ENCODE assay signal across 18 cellular contexts in the genomic region with DNA sequence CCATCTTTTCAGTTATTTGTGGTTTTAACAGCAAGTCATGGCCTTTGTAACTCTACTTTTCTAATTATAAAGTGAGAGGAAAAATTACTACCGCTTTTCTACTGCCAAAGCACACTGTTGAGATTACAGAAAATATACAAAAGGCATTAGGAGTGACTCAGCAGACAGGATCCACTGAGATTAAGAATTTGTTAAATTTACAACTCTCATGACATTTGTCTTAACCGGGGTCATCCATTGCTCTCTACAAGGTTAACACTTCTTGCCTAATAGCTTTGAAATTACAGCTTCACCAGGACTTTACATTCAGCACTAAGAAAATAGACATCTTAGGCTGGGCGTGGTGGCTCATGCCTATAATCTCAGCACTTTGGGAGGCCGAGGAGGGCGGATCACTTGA.
DNase-seq lines count a peak whose midpoint lies in the region; ATAC-seq and TF ChIP-seq lines count a peak whose summit lies in the region.
"Had no signal": no experiment of that assay in that cellular context is flagged by ENCODE, and none has a peak within 500 bp of the region (broad histone marks: within the 10 kb centered on the region; RNA-seq: fewer than 3 reads in every experiment).

No MANE protein-coding gene starts in this region.

- H3K4me1 ChIP-seq in Loucy (ENCODE audit: insufficient read depth, low read length, poor library complexity, severe bottlenecking): peaks cover 15% of the 10 kb centered on the region
- peaks cover 15% of the 10 kb centered on the region for H3K4me1 ChIP-seq in adipocyte (ENCODE audit: control insufficient read depth, insufficient read depth, low read length)

- H3K9ac ChIP-seq in Loucy (ENCODE audit: low read depth, low read length, poor library complexity, severe bottlenecking): no peak overlapping the region
- H3K9ac ChIP-seq in adipocyte (ENCODE audit: low read length): peak overlapping the region; percentile 23

- H3K27me3 Mint-ChIP-seq in CD14-positive monocyte (ENCODE audit: low read depth in 3 of 3): peaks cover 0 to 2% (median 0%) of the 10 kb centered on the region in 3 donors
- no peaks in the 10 kb centered on the region for H3K27me3 Mint-ChIP-seq in natural killer cell treated with Interleukin-12 subunit alpha and Interleukin-12 subunit beta and Interleukin-15 and Interleukin-18, amount 100 ng/mL, for 72 hours
- H3K27me3 Mint-ChIP-seq: T-cell had no signal

- H3K9me3 ChIP-seq in Loucy (ENCODE audit: insufficient read depth, low read depth, low read length) (no peaks in the 10 kb centered on the region), adipocyte (ENCODE audit: control insufficient read depth, low read length) (no peaks in the 10 kb centered on the region)
- H3K9me3 ChIP-seq: adrenal gland, heart left ventricle, neutrophil, right atrium auricular region had no signal

- H3K9me3 Mint-ChIP-seq in CD14-positive monocyte: no peaks in the 10 kb centered on the region
- no peaks in the 10 kb centered on the region for H3K9me3 Mint-ChIP-seq in natural killer cell treated with Interleukin-12 subunit alpha and Interleukin-12 subunit beta and Interleukin-15 and Interleukin-18, amount 100 ng/mL, for 72 hours
- H3K9me3 Mint-ChIP-seq: T-cell had no signal

- H3K27me3 ChIP-seq in Loucy (ENCODE audit: insufficient read depth, low read length, poor library complexity, severe bottlenecking): no peaks in the 10 kb centered on the region
- H3K27me3 ChIP-seq in adipocyte (replicated peaks; ENCODE audit: control insufficient read depth, insufficient read depth, low read length): no peaks in the 10 kb centered on the region
- H3K27me3 ChIP-seq: adrenal gland, heart left ventricle, neutrophil, right atrium auricular region had no signal

- peak overlapping the region; percentile 40 for H3K4me2 ChIP-seq in Loucy (ENCODE audit: low read depth, low read length, poor library complexity, severe bottlenecking)

- no peak overlapping the region for H3K4me3 Mint-ChIP-seq in CD14-positive monocyte
- H3K4me3 Mint-ChIP-seq in natural killer cell treated with Interleukin-12 subunit alpha and Interleukin-12 subunit beta and Interleukin-15 and Interleukin-18, amount 100 ng/mL, for 72 hours: no peak overlapping the region
- H3K4me3 Mint-ChIP-seq: mesothelial cell of epicardium, T-cell, WTC11 had no signal

- peaks cover 31% of the 10 kb centered on the region for H3K4me1 Mint-ChIP-seq in CD14-positive monocyte
- H3K4me1 Mint-ChIP-seq in natural killer cell treated with Interleukin-12 subunit alpha and Interleukin-12 subunit beta and Interleukin-15 and Interleukin-18, amount 100 ng/mL, for 72 hours (ENCODE audit: low read depth in 2 of 2): no peaks in the 10 kb centered on the region

- H3K27ac Mint-ChIP-seq in CD14-positive monocyte: peak overlapping the region; percentile 40 to 78 (median 70)
- H3K27ac Mint-ChIP-seq in natural killer cell treated with Interleukin-12 subunit alpha and Interleukin-12 subunit beta and Interleukin-15 and Interleukin-18, amount 100 ng/mL, for 72 hours: no peak overlapping the region
- H3K27ac Mint-ChIP-seq: T-cell, WTC11 had no signal

- DNase-seq in CD14-positive monocyte (ENCODE audit: low spot score) (no peak), adipocyte (ENCODE audit: low read depth) (no peak), foreskin fibroblast (peak; percentile 41 to 58), HuH-7 (ENCODE audit: low spot score) (no peak), SW 1271 (lab: John Stamatoyannopoulos, UW) (no peak)
- DNase-seq in natural killer cell treated with Interleukin-12 subunit alpha and Interleukin-12 subunit beta and Interleukin-15 and Interleukin-18, amount 100 ng/mL, for 72 hours (ENCODE audit: low spot score): no peak
- DNase-seq: activated CD8-positive, alpha-beta memory T cell treated with anti-CD3 and anti-CD28 coated beads for 24 hours; heart left ventricle; NCI-H2029 treated with DMSO at 0.1 percent for 48 hours; NCI-H524 treated with DMSO at 0.1 percent for 48 hours; T-cell had no signal

- H3K4me3 ChIP-seq in Loucy (ENCODE audit: low read length, poor library complexity, severe bottlenecking): peak overlapping the region; percentile 5
- H3K4me3 ChIP-seq in adipocyte (ENCODE audit: low read length): no peak overlapping the region
- H3K4me3 ChIP-seq in foreskin fibroblast (ENCODE audit: low read depth in 1 of 2, low read length in 2 of 2): no peak overlapping the region
- H3K4me3 ChIP-seq: adrenal gland, heart left ventricle, right atrium auricular region had no signal

- no peaks in the 10 kb centered on the region for H4K20me1 ChIP-seq in Loucy (ENCODE audit: insufficient read depth, low read length, poor library complexity, severe bottlenecking)

- no peaks in the 10 kb centered on the region for H3K9me2 ChIP-seq in Loucy (replicated peaks; ENCODE audit: low read depth, low read length)

- TF ChIP-seq CTCF in CD14-positive monocyte (IDR thresholded peaks at IDR 0.05): no peak
- no peak for TF ChIP-seq CTCF in Loucy (conservative IDR thresholded peaks at IDR 0.05; ENCODE audit: low read length)
- TF ChIP-seq CTCF in foreskin fibroblast (IDR thresholded peaks at IDR 0.05; ENCODE audit: low read depth, low read length): no peak

- intact Hi-C loops in CD14-positive monocyte (cut with micrococcal nuclease): no loop called here

- peaks cover 2% of the 10 kb centered on the region; the same call in 1 of the 2 replicates for H3F3A ChIP-seq in Loucy (ENCODE audit: low read depth)

- peaks cover 30% of the 10 kb centered on the region for H3K79me2 ChIP-seq in Loucy (ENCODE audit: insufficient read depth, low read length)

- no peak for ATAC-seq in natural killer cell treated with Interleukin-12 subunit alpha and Interleukin-12 subunit beta and Interleukin-15 and Interleukin-18, amount 100 ng/mL, for 72 hours
- ATAC-seq in GM21423 (IDR thresholded peaks at IDR 0.05; ENCODE audit: unreplicated experiment): no peak
- ATAC-seq: T-cell, WTC11 had no signal

- H3K36me3 ChIP-seq in Loucy (ENCODE audit: insufficient read depth, low read length) (no peaks in the 10 kb centered on the region), adipocyte (ENCODE audit: control insufficient read depth, insufficient read depth, low read length, severe bottlenecking) (no peaks in the 10 kb centered on the region)
- H3K36me3 ChIP-seq: adrenal gland, heart left ventricle, neutrophil, right atrium auricular region had no signal

- peaks cover 7 to 8% of the 10 kb centered on the region in 2 donors for H3K36me3 Mint-ChIP-seq in CD14-positive monocyte
- H3K36me3 Mint-ChIP-seq in natural killer cell treated with Interleukin-12 subunit alpha and Interleukin-12 subunit beta and Interleukin-15 and Interleukin-18, amount 100 ng/mL, for 72 hours: no peaks in the 10 kb centered on the region
- H3K36me3 Mint-ChIP-seq: WTC11 had no signal

- no peak overlapping the region for H2AFZ ChIP-seq in Loucy (ENCODE audit: low read length)

Comparison
In these comparisons a context has a peak if more than half of its experiments do, and no peak if none do; other contexts are left out.
1. DNase-seq: peak in foreskin fibroblast (2 of 2); none in CD14-positive monocyte (single experiment), adipocyte (single experiment), natural killer cell treated with Interleukin-12 subunit alpha and Interleukin-12 subunit beta and Interleukin-15 and Interleukin-18, amount 100 ng/mL, for 72 hours (single experiment), HuH-7 (single experiment) and SW 1271 (0 of 2).
2. H3K27ac Mint-ChIP-seq: peak in CD14-positive monocyte (7 of 7); none in natural killer cell treated with Interleukin-12 subunit alpha and Interleukin-12 subunit beta and Interleukin-15 and Interleukin-18, amount 100 ng/mL, for 72 hours (0 of 2).